Comparison of ENCODE assay signal across 9 cellular contexts in the genomic region with DNA sequence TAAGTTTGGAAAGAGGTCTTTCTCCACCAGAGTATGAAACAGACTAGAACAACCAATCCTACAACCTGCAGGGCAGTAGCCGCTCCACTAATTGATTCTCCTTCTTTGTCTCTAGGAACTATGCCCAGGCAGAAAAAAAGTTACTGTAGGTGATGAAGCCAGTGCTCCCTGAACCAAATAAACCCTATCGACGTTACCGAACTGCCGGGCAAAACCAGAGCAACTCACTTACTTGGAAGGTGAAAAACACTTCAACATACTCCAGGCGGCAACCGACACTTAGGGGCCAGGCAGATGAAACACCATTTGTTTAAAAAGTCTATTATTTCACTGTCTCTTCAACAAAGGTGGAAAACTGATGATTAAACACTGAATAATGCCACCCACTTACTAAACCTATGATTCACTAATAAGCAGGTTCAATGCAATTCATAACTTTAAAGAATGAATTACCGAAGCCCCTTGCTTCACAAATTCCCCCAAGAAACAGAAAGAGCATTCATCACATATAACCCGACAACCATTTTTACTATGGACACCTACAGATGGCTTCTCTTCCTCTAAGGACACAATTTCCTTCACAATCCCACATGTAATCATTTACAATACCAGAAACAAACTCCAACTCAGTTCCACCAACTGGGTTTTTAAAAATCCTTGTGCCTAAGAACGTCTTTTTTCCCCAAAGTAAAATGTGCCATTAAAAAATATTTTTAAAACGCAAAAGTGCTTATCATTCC. TPM values are rescaled to one million over a fixed set of nuclear protein-coding genes. Genes with fewer than 3 reads are reported as not detected.
DNase-seq lines count a peak whose midpoint lies in the region; ATAC-seq, FAIRE-seq and TF ChIP-seq lines count a peak whose summit lies in the region.
"Had no signal": no experiment of that assay in that cellular context is flagged by ENCODE, and none has a peak within 500 bp of the region (broad histone marks: within the 10 kb centered on the region; RNA-seq: fewer than 3 reads in every experiment).

No MANE protein-coding gene starts in this region.

- POLR2A ChIA-PET in GM12878 (lab: Charles Lee) = interaction anchor here (1.0 kb wide), 1 partner anchor 196 kb away, joined by 3 read pairs; no protein-coding TSS in a partner anchor

- H3K4me1 ChIP-seq in GM12878 (ENCODE audit: control insufficient read depth, insufficient read depth, low read length) (no peaks in the 10 kb centered on the region), right lobe of liver (peaks cover 0 to 38% (median 11%) of the 10 kb centered on the region in 4 donors)

- DNase-seq in GM12891 (ENCODE audit: insufficient read length, low spot score) = no peak
- DNase-seq in OCI-M1 (lab: John Stamatoyannopoulos, UW) = peak; percentile 59
- no peak for DNase-seq in GM12878 (ENCODE audit: low read depth, low spot score)
- DNase-seq in right lobe of liver = peak in 1 of 3 donors; percentile 42
- DNase-seq in stimulated activated naive CD8-positive, alpha-beta T cell treated with anti-CD3 and anti-CD28 coated beads, Interleukin-15, amount 100 ng/mL, for 72 hours = peak; percentile 16 to 35
- DNase-seq in inferior parietal cortex (ENCODE audit: extremely low spot score) = no peak
- DNase-seq in NCI-H2227 treated with DMSO at 0.1 percent for 48 hours (lab: John Stamatoyannopoulos, UW) = no peak
- DNase-seq in NCI-H446 treated with DMSO at 0.1 percent for 48 hours (lab: John Stamatoyannopoulos, UW) = no peak

- in situ Hi-C loops in GM12878 (cut with MboI) = loop anchor here (10.0 kb wide), 1 partner anchor 422 kb away; no protein-coding TSS in a partner anchor

- H4K20me1 ChIP-seq in GM12878 (ENCODE audit: control insufficient read depth, insufficient read depth) = no peaks in the 10 kb centered on the region

- H2AFZ ChIP-seq in GM12878 (ENCODE audit: control insufficient read depth, low read depth, low read length) = peak overlapping the region; percentile 19

- peaks cover 0 to 4% of the 10 kb centered on the region in 2 experiments; a peak in 1 of 4 replicates for H3K27me3 ChIP-seq in GM12878 (replicated peaks in 1 of 2; ENCODE audit: control insufficient read depth in 2 of 2, insufficient read depth in 2 of 2, low read length in 1 of 2)
- H3K27me3 ChIP-seq in right lobe of liver = no peaks in the 10 kb centered on the region

- peak overlapping the region; percentile 83 for H3K4me3 ChIP-seq in GM12878
- H3K4me3 ChIP-seq in right lobe of liver = peak overlapping the region; percentile 67 to 84 (median 76)

- H3K4me1 Mint-ChIP-seq in stimulated activated naive CD8-positive, alpha-beta T cell treated with anti-CD3 and anti-CD28 coated beads, Interleukin-15, amount 100 ng/mL, for 72 hours = peaks cover 47% of the 10 kb centered on the region

- peak overlapping the region; percentile 90 to 96 for H3K27ac Mint-ChIP-seq in stimulated activated naive CD8-positive, alpha-beta T cell treated with anti-CD3 and anti-CD28 coated beads, Interleukin-15, amount 100 ng/mL, for 72 hours

- H3K9me3 Mint-ChIP-seq in stimulated activated naive CD8-positive, alpha-beta T cell treated with anti-CD3 and anti-CD28 coated beads, Interleukin-15, amount 100 ng/mL, for 72 hours = no peaks in the 10 kb centered on the region

- TF ChIP-seq RAD21 in GM12878 (IDR thresholded peaks at IDR 0.05; ENCODE audit: insufficient read depth, low read depth, low read length) = 0 out of 2 replicates have a peak, but pooled peaks have one; percentile 13

- intact Hi-C loops in GM12878 (cut with micrococcal nuclease; ENCODE audit: unreplicated experiment) (loop anchor here (1.0 to 10.0 kb wide), 5 partner anchors 194 to 672 kb away; partner anchors contain the start of gene SAMSN1), right lobe of liver (cut with DNase I) (loop anchor here in 1 of 2 donors (10.0 kb wide), 1 partner anchor 198 kb away; no protein-coding TSS in a partner anchor)

- TF ChIP-seq POLR2A in GM12891 (IDR thresholded peaks at IDR 0.05; ENCODE audit: low read depth, low read length) (no peak), GM12878 (IDR thresholded peaks at IDR 0.05; ENCODE audit: low read depth, low read length) (no peak), right lobe of liver (IDR thresholded peaks at IDR 0.05) (no peak)

- H3K9me3 ChIP-seq in GM12878 (replicated peaks; ENCODE audit: control insufficient read depth, insufficient read depth, low read length) = no peaks in the 10 kb centered on the region
- H3K9me3 ChIP-seq in right lobe of liver = no peaks in the 10 kb centered on the region

- FAIRE-seq in GM12891 (lab: Jason Lieb, UNC) (peak; percentile 60), GM12878 (lab: Jason Lieb, UNC) (no peak)
- FAIRE-seq: TTC549 had no signal

- H3K36me3 ChIP-seq in GM12878 (ENCODE audit: control insufficient read depth in 2 of 2, insufficient read depth in 2 of 2, low read length in 1 of 2) (no peaks in the 10 kb centered on the region), right lobe of liver (no peaks in the 10 kb centered on the region)

- TF ChIP-seq CTCF in GM12878 (IDR thresholded peaks at IDR 0.05 in 2 of 3, conservative IDR thresholded peaks at IDR 0.05 in 1 of 3; ENCODE audit: control insufficient read depth in 2 of 3, extremely low read depth in 1 of 3, insufficient read depth in 1 of 3, low read depth in 3 of 3, low read length in 3 of 3) = no peak
- TF ChIP-seq CTCF in right lobe of liver (IDR thresholded peaks at IDR 0.05) = no peak

- peak overlapping the region; percentile 89 for H3K4me2 ChIP-seq in GM12878 (ENCODE audit: control insufficient read depth, insufficient read depth)

- under 1% methylated on average over 11 of the region's 11 CpGs for WGBS in GM12878 (ENCODE audit: insufficient coverage, insufficient replicate concordance, low lambda C conversion rate, missing lambda C conversion rate)
- WGBS in right lobe of liver (ENCODE audit: insufficient coverage, low coverage, low lambda C conversion rate, missing lambda C conversion rate) = 3% methylated on average over 11 of the region's 11 CpGs

- RAD21 ChIA-PET in GM12878 (lab: Charles Lee; ENCODE audit: unreplicated experiment) = interaction anchor here (1.9 kb wide), 2 partner anchors 11 to 420 kb away, joined by 4 to 5 read pairs; no protein-coding TSS in a partner anchor

- peak overlapping the region; percentile 88 for H3K9ac ChIP-seq in GM12878 (ENCODE audit: control insufficient read depth, insufficient read depth, low read length)

- peaks cover 64% of the 10 kb centered on the region for H3K79me2 ChIP-seq in GM12878 (ENCODE audit: control insufficient read depth, insufficient read depth, low read length)

- H3K27ac ChIP-seq in GM12878 (ENCODE audit: control insufficient read depth, insufficient read depth) (peak overlapping the region; percentile 63), right lobe of liver (peak overlapping the region; percentile 88 to 92 (median 92))

- TSS peak; percentile 49 for BruUV-seq in GM12878 (replicated peaks; lab: Mats Ljungman, UMichigan)

- TF ChIP-seq EP300 in GM12878 (IDR thresholded peaks at IDR 0.05; ENCODE audit: borderline replicate concordance in 1 of 2, control insufficient read depth in 1 of 2, low read depth in 2 of 2, low read length in 2 of 2) = no peak

- no peaks in the 10 kb centered on the region for H3K27me3 Mint-ChIP-seq in stimulated activated naive CD8-positive, alpha-beta T cell treated with anti-CD3 and anti-CD28 coated beads, Interleukin-15, amount 100 ng/mL, for 72 hours

- SMC1A ChIA-PET in GM12878 (lab: Charles Lee; ENCODE audit: uncharacterized antibody, unreplicated experiment) = no interaction called here

- peak overlapping the region; percentile 85 to 91 for H3K4me3 Mint-ChIP-seq in stimulated activated naive CD8-positive, alpha-beta T cell treated with anti-CD3 and anti-CD28 coated beads, Interleukin-15, amount 100 ng/mL, for 72 hours

- 0 out of 3 replicates have a peak, but pooled peaks have one; percentile 1 for ATAC-seq in GM12878
- ATAC-seq in right lobe of liver = peak; percentile 6 to 13 (median 10)
- no peak for ATAC-seq in stimulated activated naive CD8-positive, alpha-beta T cell treated with anti-CD3 and anti-CD28 coated beads, Interleukin-15, amount 100 ng/mL, for 72 hours

- CTCF ChIA-PET in GM12878 (lab: Yijun Ruan, JAX) = no interaction called here

TF ChIP-seq in GM12891, 5 proteins besides CTCF, POLR2A, EP300 and RAD21:
- TF ChIP-seq POLR2AphosphoS5 (IDR thresholded peaks at IDR 0.05; ENCODE audit: low read depth, low read length) = no peak
- TF ChIP-seq SPI1 (IDR thresholded peaks at IDR 0.05; ENCODE audit: low read depth, low read length) = no peak
- TF ChIP-seq PAX5 (IDR thresholded peaks at IDR 0.05; ENCODE audit: insufficient read depth, low read length, severe bottlenecking) = no peak
- no peak for TF ChIP-seq POU2F2 (IDR thresholded peaks at IDR 0.05; ENCODE audit: low read depth, low read length)
- TF ChIP-seq TAF1 (IDR thresholded peaks at IDR 0.05; ENCODE audit: low read depth, low read length) = no peak

TF ChIP-seq in GM12878, 131 proteins besides CTCF, POLR2A, EP300 and RAD21 (continues in another document):
- no peak for TF ChIP-seq KLF5 (IDR thresholded peaks at IDR 0.05; ENCODE audit: partially characterized antibody)

RNA-seq across cellular contexts. Expression of gene NRIP1, which starts 1.5 kb away (rescaled TPM):
- 7.5 TPM for polyA plus RNA-seq in GM12891 (2012; ENCODE audit: low read depth, missing spikeins)
- total RNA-seq in GM12878 (2013; cell fraction: nucleolus; rRNA removed) = 59.2 and 62.6 TPM in 2 replicates
- total RNA-seq in GM12878 (2014; rRNA removed) = 18.0 and 20.2 TPM in 2 replicates
- total RNA-seq in GM12878 (2014; rRNA removed; fragmentation: Illumina TruSeq; extraction: Trizol) = 25.7 and 26.1 TPM in 2 replicates
- total RNA-seq in GM12878 (2021) = 22.9 and 23.4 TPM in 2 replicates
- polyA plus RNA-seq in GM12878 (2011; ENCODE audit: low read depth) = 5.8 TPM
- polyA plus RNA-seq in GM12878 (2011; rRNA removed) = 10.0 and 13.8 TPM in 2 replicates
- polyA plus RNA-seq in GM12878 (2011; cell fraction: cytosol; rRNA removed) = 3.5 and 3.7 TPM in 2 replicates
- polyA plus RNA-seq in GM12878 (2011; cell fraction: nucleus; rRNA removed) = 9.3 and 10.4 TPM in 2 replicates
- polyA plus RNA-seq in GM12878 (2012) = 7.4 and 8.1 TPM in 2 replicates
- polyA plus RNA-seq in GM12878 (2014; fragmentation: Illumina TruSeq; extraction: Trizol) = 12.5 and 15.6 TPM in 2 replicates
- polyA plus RNA-seq in GM12878 (2014; fragmentation: Nextera tagmentation; extraction: Ambion mirVana) = 1 to 10 TPM; 2.9 to 4.0 TPM
- 6.3 and 6.8 TPM in 2 replicates for polyA plus RNA-seq in GM12878 (2014; rRNA removed)
- polyA plus RNA-seq in GM12878 (2016; fragmentation: Nextera tagmentation; extraction: Ambion mirVana) = 1 to 10 TPM; 4.1 to 8.6 TPM
- polyA minus RNA-seq in GM12878 (2011; rRNA and poly(A)+ RNA removed) = 20.1 and 37.1 TPM in 2 replicates
- 6.1 and 9.5 TPM in 2 replicates for polyA minus RNA-seq in GM12878 (2011; cell fraction: cytosol; rRNA and poly(A)+ RNA removed)
- 15.2 and 19.6 TPM in 2 replicates for polyA minus RNA-seq in GM12878 (2011; cell fraction: nucleus; rRNA and poly(A)+ RNA removed)
- 10 to 100 TPM; 15.4 to 34.0 (median 21.5) TPM for total RNA-seq in right lobe of liver

Comparison
In these comparisons a context has a peak if more than half of its experiments do, and no peak if none do; other contexts are left out.
1. DNase-seq: peak in OCI-M1 (single experiment) and stimulated activated naive CD8-positive, alpha-beta T cell treated with anti-CD3 and anti-CD28 coated beads, Interleukin-15, amount 100 ng/mL, for 72 hours (2 of 2); none in GM12891 (single experiment), GM12878 (single experiment), inferior parietal cortex (single experiment), NCI-H2227 treated with DMSO at 0.1 percent for 48 hours (single experiment) and NCI-H446 treated with DMSO at 0.1 percent for 48 hours (single experiment).